8 cellular contexts compared by ENCODE assay signal in the genomic region with DNA sequence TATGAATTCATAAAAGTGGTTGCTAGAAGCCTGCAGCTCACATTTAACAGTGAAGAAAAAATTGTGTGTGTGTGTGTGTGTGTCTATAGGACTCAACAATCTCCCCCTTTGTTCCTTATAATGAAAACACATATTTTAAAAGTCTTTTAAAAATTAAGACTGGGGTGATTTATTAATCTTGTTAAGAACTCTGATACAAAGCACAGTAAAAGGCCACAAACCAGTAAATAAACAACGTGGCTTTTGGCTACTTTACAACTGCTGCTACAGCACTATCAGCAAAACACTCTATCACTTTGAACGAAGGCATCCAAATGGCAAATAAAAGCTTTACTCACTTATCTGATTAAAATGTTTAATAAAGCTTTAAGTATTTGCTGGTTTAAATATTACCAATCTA. TPM values are rescaled to one million over a fixed set of nuclear protein-coding genes. Genes with fewer than 3 reads are reported as not detected.
DNase-seq lines count a peak whose midpoint lies in the region; ATAC-seq, FAIRE-seq and TF ChIP-seq lines count a peak whose summit lies in the region.

No MANE protein-coding gene starts in this region.

- intact Hi-C loops in Right ventricle myocardium inferior (cut with DNase I): no loop called here
- intact Hi-C loops in K562 (cut with micrococcal nuclease): loop anchor here (5.0 to 10.0 kb wide), 2 partner anchors 118 to 415 kb away; a partner anchor contains a TSS

- peak overlapping the region; percentile 68 to 89 for H3K4me3 ChIP-seq in right atrium auricular region
- peak overlapping the region; percentile 76; the same call in 1 of the 2 replicates for H3K4me3 ChIP-seq in K562
- peak overlapping the region; percentile 49 for H3K4me3 ChIP-seq in mucosa of stomach (ENCODE audit: low read length)

- no peaks in the 10 kb centered on the region for H3K9me1 ChIP-seq in K562 (ENCODE audit: control insufficient read depth, insufficient read depth, low read length)

- FAIRE-seq in K562 (lab: Jason Lieb, UNC) (no peak), H54 (lab: Jason Lieb, UNC) (no peak)

- in situ Hi-C loops in K562 (cut with MboI): loop anchor here (25.0 kb wide), 1 partner anchor 480 kb away; a partner anchor contains a TSS

- H3K9me3 ChIP-seq in right atrium auricular region (no peaks in the 10 kb centered on the region), K562 (replicated peaks; ENCODE audit: control insufficient read depth, insufficient read depth, low read depth, low read length) (no peaks in the 10 kb centered on the region), mucosa of stomach (ENCODE audit: control insufficient read depth, low read length) (no peaks in the 10 kb centered on the region)

- no peak for TF ChIP-seq RAD21 in K562 (CRISPR knock-in tag; conservative IDR thresholded peaks at IDR 0.05 in 1 of 2, IDR thresholded peaks at IDR 0.05 in 1 of 2)

- H4K20me1 ChIP-seq in K562 (replicated peaks; ENCODE audit: control insufficient read depth, insufficient read depth, low read length): no peaks in the 10 kb centered on the region

- DNase-seq in right atrium auricular region (ENCODE audit: low spot score) (no peak), Right ventricle myocardium inferior (ENCODE audit: missing footprints) (no peak), K562 (ENCODE audit: extremely low read depth in 1 of 4, low spot score in 3 of 4) (no peak), H54 (ENCODE audit: insufficient read length, low spot score) (no peak), NCI-H1048 (lab: John Stamatoyannopoulos, UW) (no peak), GM19240 (ENCODE audit: insufficient read length, low spot score) (no peak)

- H3K27me3 ChIP-seq in right atrium auricular region (no peaks in the 10 kb centered on the region), K562 (ENCODE audit: control insufficient read depth in 2 of 2, insufficient read depth in 2 of 2, low read length in 2 of 2) (no peaks in the 10 kb centered on the region), mucosa of stomach (ENCODE audit: control insufficient read depth, insufficient read depth, low read length) (no peaks in the 10 kb centered on the region)

- TF ChIP-seq EP300 in K562 (IDR thresholded peaks at IDR 0.05; ENCODE audit: low read length): no peak

- peak overlapping the region; percentile 84 to 85 for H3K27ac ChIP-seq in right atrium auricular region
- peak overlapping the region; percentile 70 for H3K27ac ChIP-seq in K562 (ENCODE audit: extremely low read depth, low read depth, low read length)

- no TSS peak for BruUV-seq in K562 (replicated peaks; lab: Mats Ljungman, UMichigan)

- H3K79me2 ChIP-seq in K562 (ENCODE audit: control insufficient read depth, insufficient read depth, low read length): peaks cover 24% of the 10 kb centered on the region

- POLR2A ChIA-PET in K562 (lab: Yijun Ruan, JAX): interaction anchor here (1.2 to 1.6 kb wide), 3 partner anchors 10 to 265 kb away, joined by 3 to 7 read pairs (median 3); no protein-coding TSS in a partner anchor

- H3K4me1 ChIP-seq in right atrium auricular region (peaks cover 0 to 17% of the 10 kb centered on the region in 2 donors), K562 (replicated peaks in 1 of 2; ENCODE audit: control insufficient read depth in 2 of 2, insufficient read depth in 2 of 2, low read length in 2 of 2) (peaks cover 4 to 6% of the 10 kb centered on the region in 2 experiments; a peak in 4 of 5 replicates), mucosa of stomach (ENCODE audit: control insufficient read depth, insufficient read depth, low read length) (peaks cover 6% of the 10 kb centered on the region)

- TF ChIP-seq POLR2A in K562 (conservative IDR thresholded peaks at IDR 0.05) (no peak), H54 (IDR thresholded peaks at IDR 0.05; ENCODE audit: low read depth, low read length) (no peak)

- ATAC-seq in Right ventricle myocardium inferior (no peak), K562 (no peak), HG03159 (IDR thresholded peaks at IDR 0.05; ENCODE audit: unreplicated experiment) (no peak)

- peak overlapping the region; percentile 92 for H2AFZ ChIP-seq in K562 (ENCODE audit: low read depth, low read length)

- H3K9ac ChIP-seq in K562 (ENCODE audit: insufficient read depth in 1 of 2, low read depth in 2 of 2, low read length in 2 of 2): peak overlapping the region in 1 of 2 experiments; percentile 80; a peak in 2 of 4 replicates
- peak overlapping the region; percentile 78 for H3K9ac ChIP-seq in mucosa of stomach (ENCODE audit: low read length)

- peaks cover 32% of the 10 kb centered on the region for H3K36me3 ChIP-seq in right atrium auricular region
- H3K36me3 ChIP-seq in K562 (ENCODE audit: control insufficient read depth, insufficient read depth, low read length): peaks cover 37% of the 10 kb centered on the region; the same call in 2 of the 3 replicates
- no peaks in the 10 kb centered on the region for H3K36me3 ChIP-seq in mucosa of stomach (ENCODE audit: control insufficient read depth, insufficient read depth, low read length)

- peak overlapping the region; percentile 82 for H3K4me2 ChIP-seq in K562 (ENCODE audit: insufficient read depth, low read length)

- TF ChIP-seq CTCF in right atrium auricular region (IDR thresholded peaks at IDR 0.05) (no peak), K562 (IDR thresholded peaks at IDR 0.05 in 2 of 3, conservative IDR thresholded peaks at IDR 0.05 in 1 of 3; ENCODE audit: insufficient read depth in 2 of 3, low read depth in 1 of 3, low read length in 3 of 3) (no peak)

- CTCF ChIA-PET in K562 (lab: Yijun Ruan, JAX; ENCODE audit: low intra/inter-chr PET ratio): no interaction called here

- 31% methylated on average over 2 of the region's 2 CpGs for WGBS in K562 (ENCODE audit: insufficient coverage, low coverage, missing lambda C conversion rate)

TF ChIP-seq in K562, 482 proteins besides CTCF, POLR2A, EP300 and RAD21:
- 0 out of 2 replicates have a peak, but pooled peaks have one; percentile 35 for TF ChIP-seq POLR2H (tag; IDR thresholded peaks at IDR 0.05; ENCODE audit: low read depth)
- no peak for TF ChIP-seq SETDB1 (IDR thresholded peaks at IDR 0.05; ENCODE audit: low read length)

RNA-seq across cellular contexts. Expression of a gene that starts 0.6 kb away (rescaled TPM):
- total RNA-seq in right atrium auricular region (1 to 10 TPM; 1.5 to 2.4 TPM), Right ventricle myocardium inferior (3.2 TPM), K562 (2014; rRNA removed) (3.7 and 5.1 TPM in 2 replicates), K562 (2014; rRNA removed; fragmentation: Illumina TruSeq; extraction: Trizol) (6.9 and 7.2 TPM in 2 replicates), K562 (2015; rRNA removed; fragmentation: Illumina TruSeq; extraction: Trizol) (6.3 and 6.7 TPM in 2 replicates), K562 (2021) (7.1 and 7.4 TPM in 2 replicates)
- total RNA-seq in K562 (2011; cell fraction: chromatin; rRNA removed; ENCODE audit: low replicate concordance): 10.2 and 16.7 TPM in 2 replicates
- 7.7 and 8.9 TPM in 2 replicates for total RNA-seq in K562 (2011; cell fraction: nucleolus; rRNA removed)
- total RNA-seq in K562 (2011; cell fraction: nucleoplasm; rRNA removed): 11.4 and 14.4 TPM in 2 replicates
- polyA plus RNA-seq in K562 (2011; rRNA removed) (5.8 and 6.8 TPM in 2 replicates), K562 (2014; fragmentation: Illumina TruSeq; extraction: Trizol) (5.0 TPM in 2 replicates), K562 (2014; fragmentation: Nextera tagmentation; extraction: Ambion mirVana) (1 to 10 TPM; 2.7 to 3.6 TPM), K562 (2014; rRNA removed) (7.8 and 10.0 TPM in 2 replicates)
- polyA plus RNA-seq in K562 (2011; cell fraction: cytosol; rRNA removed): 2.1 and 2.6 TPM in 2 replicates
- polyA plus RNA-seq in K562 (2011; cell fraction: nucleus; rRNA removed): 11.1 and 13.5 TPM in 2 replicates
- polyA plus RNA-seq in K562 (2012): 4.6 and 5.0 TPM in 2 replicates
- polyA minus RNA-seq in K562 (2011; rRNA and poly(A)+ RNA removed): 2.3 and 3.5 TPM in 2 replicates
- 1.8 and 7.5 TPM in 2 replicates for polyA minus RNA-seq in K562 (2011; cell fraction: cytosol; rRNA and poly(A)+ RNA removed)
- 6.1 and 8.9 TPM in 2 replicates for polyA minus RNA-seq in K562 (2011; cell fraction: nucleus; rRNA and poly(A)+ RNA removed)
